18 cellular contexts compared by ENCODE assay signal in the genomic region with DNA sequence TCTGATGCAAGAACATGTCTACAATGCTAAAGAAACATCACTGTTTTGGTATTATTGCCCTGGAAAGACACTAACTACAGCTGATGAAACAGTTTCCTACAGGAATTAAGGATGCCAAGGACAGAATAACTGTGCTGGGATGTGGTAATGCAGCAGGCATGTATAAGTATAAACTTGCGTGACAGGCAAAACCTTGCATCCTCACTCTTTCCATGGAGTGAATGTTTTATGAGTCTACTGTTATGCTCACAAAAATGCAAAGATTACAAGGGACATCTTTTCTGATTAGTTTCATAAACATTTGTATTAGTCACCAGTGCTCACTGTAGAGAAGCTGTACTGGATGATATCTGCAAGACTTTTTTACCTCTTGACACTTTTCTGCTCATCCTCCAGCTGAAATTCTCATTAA.
DNase-seq lines count a peak whose midpoint lies in the region; ATAC-seq lines count a peak whose summit lies in the region.
"Had no signal": no experiment of that assay in that cellular context is flagged by ENCODE, and none has a peak within 500 bp of the region (broad histone marks: within the 10 kb centered on the region; RNA-seq: fewer than 3 reads in every experiment).

No MANE protein-coding gene starts in this region.

- no peaks in the 10 kb centered on the region for H3K79me1 ChIP-seq in trophoblast cell (ENCODE audit: low read length)

- no peak overlapping the region for H3K4ac ChIP-seq in trophoblast cell (ENCODE audit: low read depth, low read length)

- H3K14ac ChIP-seq in trophoblast cell (ENCODE audit: low read length): no peak overlapping the region

- no peaks in the 10 kb centered on the region for H3K79me2 ChIP-seq in trophoblast cell (ENCODE audit: control insufficient read depth, insufficient read depth, low read length, poor library complexity)

- H2BK5ac ChIP-seq in trophoblast cell (ENCODE audit: low read depth, low read length, poor library complexity): no peak overlapping the region

- H3K9me3 ChIP-seq in trophoblast cell (ENCODE audit: insufficient read depth, low read depth, low read length): no peaks in the 10 kb centered on the region
- H3K9me3 ChIP-seq: left ventricle myocardium inferior, thoracic aorta had no signal

- H3K4me1 ChIP-seq in trophoblast cell (ENCODE audit: control insufficient read depth in 1 of 2, insufficient read depth in 2 of 2, low read length in 2 of 2): no peaks in the 10 kb centered on the region
- H3K4me1 ChIP-seq: left ventricle myocardium inferior had no signal

- H3K27me3 ChIP-seq in trophoblast cell (ENCODE audit: insufficient read depth, low read length): no peaks in the 10 kb centered on the region
- H3K27me3 ChIP-seq: cardiac muscle cell had no signal

- H3K18ac ChIP-seq in trophoblast cell (ENCODE audit: low read length): no peak overlapping the region

- H2AK5ac ChIP-seq in trophoblast cell (ENCODE audit: low read length): no peak overlapping the region

- no CpG with 5 or more reads among the region's 1 CpG for WGBS in trophoblast cell (ENCODE audit: extremely low coverage, insufficient coverage, insufficient read length)

- no peak overlapping the region for H3K9ac ChIP-seq in trophoblast cell (ENCODE audit: low read length)

- H2BK120ac ChIP-seq in trophoblast cell (ENCODE audit: insufficient read depth, low read length, poor library complexity): no peak overlapping the region

- H2AFZ ChIP-seq in trophoblast cell (ENCODE audit: insufficient read depth, low read length, poor library complexity): no peak overlapping the region

- no peak overlapping the region for H3K4me2 ChIP-seq in trophoblast cell (ENCODE audit: low read length)

- H4K8ac ChIP-seq in trophoblast cell (ENCODE audit: low read depth, low read length): no peak overlapping the region

- ATAC-seq in GM19452 (IDR thresholded peaks at IDR 0.05; ENCODE audit: unreplicated experiment) (no peak), HG02763 (IDR thresholded peaks at IDR 0.05; ENCODE audit: unreplicated experiment) (no peak)
- ATAC-seq: K562 had no signal

- H3K36me3 ChIP-seq in trophoblast cell (ENCODE audit: control insufficient read depth in 1 of 2, insufficient read depth in 2 of 2, low read length in 2 of 2): no peaks in the 10 kb centered on the region
- H3K36me3 ChIP-seq: cardiac muscle cell, left ventricle myocardium inferior, thoracic aorta had no signal

- no peak overlapping the region for H3K4me3 ChIP-seq in trophoblast cell (ENCODE audit: low read depth, low read length)
- H3K4me3 ChIP-seq: cardiac muscle cell, K562, left ventricle myocardium inferior, thoracic aorta had no signal

- H2BK12ac ChIP-seq in trophoblast cell (ENCODE audit: low read length): no peak overlapping the region

- H3K23ac ChIP-seq in trophoblast cell (ENCODE audit: low read length): no peak overlapping the region

- H3K27ac ChIP-seq in epithelial cell of prostate: peak overlapping the region; percentile 63
- H3K27ac ChIP-seq in trophoblast cell (ENCODE audit: low read depth, low read length): no peak overlapping the region
- H3K27ac ChIP-seq: cardiac muscle cell, left ventricle myocardium inferior, thoracic aorta had no signal

- no peak overlapping the region for H4K12ac ChIP-seq in trophoblast cell (ENCODE audit: low read depth, low read length)

- DNase-seq in ELR (ENCODE audit: low read depth): peak; percentile 97
- peak; percentile 17 for DNase-seq in RKO (ENCODE audit: low spot score)
- DNase-seq in epithelial cell of prostate (ENCODE audit: low read depth, low spot score): peak; percentile 20
- peak; percentile 73 to 93 for DNase-seq in trophoblast cell
- DNase-seq in activated naive CD4-positive, alpha-beta T cell (lab: John Stamatoyannopoulos, UW): no peak
- no peak for DNase-seq in GOT3 (lab: John Stamatoyannopoulos, UW)
- DNase-seq: activated CD8-positive, alpha-beta memory T cell treated with anti-CD3 and anti-CD28 coated beads for 24 hours; activated gamma-delta T cell; endodermal cell; GF-D8; left ventricle myocardium inferior; naive B cell; NCI-H1417 treated with DMSO at 0.1 percent for 48 hours had no signal

- no peak overlapping the region for H4K91ac ChIP-seq in trophoblast cell (ENCODE audit: low read depth, low read length)

Comparison
In these comparisons a context has a peak if more than half of its experiments do, and no peak if none do; other contexts are left out.
1. DNase-seq: peak in ELR (single experiment), RKO (single experiment), epithelial cell of prostate (single experiment) and trophoblast cell (2 of 2); none in activated naive CD4-positive, alpha-beta T cell (0 of 4) and GOT3 (single experiment).